In the genomic region with DNA sequence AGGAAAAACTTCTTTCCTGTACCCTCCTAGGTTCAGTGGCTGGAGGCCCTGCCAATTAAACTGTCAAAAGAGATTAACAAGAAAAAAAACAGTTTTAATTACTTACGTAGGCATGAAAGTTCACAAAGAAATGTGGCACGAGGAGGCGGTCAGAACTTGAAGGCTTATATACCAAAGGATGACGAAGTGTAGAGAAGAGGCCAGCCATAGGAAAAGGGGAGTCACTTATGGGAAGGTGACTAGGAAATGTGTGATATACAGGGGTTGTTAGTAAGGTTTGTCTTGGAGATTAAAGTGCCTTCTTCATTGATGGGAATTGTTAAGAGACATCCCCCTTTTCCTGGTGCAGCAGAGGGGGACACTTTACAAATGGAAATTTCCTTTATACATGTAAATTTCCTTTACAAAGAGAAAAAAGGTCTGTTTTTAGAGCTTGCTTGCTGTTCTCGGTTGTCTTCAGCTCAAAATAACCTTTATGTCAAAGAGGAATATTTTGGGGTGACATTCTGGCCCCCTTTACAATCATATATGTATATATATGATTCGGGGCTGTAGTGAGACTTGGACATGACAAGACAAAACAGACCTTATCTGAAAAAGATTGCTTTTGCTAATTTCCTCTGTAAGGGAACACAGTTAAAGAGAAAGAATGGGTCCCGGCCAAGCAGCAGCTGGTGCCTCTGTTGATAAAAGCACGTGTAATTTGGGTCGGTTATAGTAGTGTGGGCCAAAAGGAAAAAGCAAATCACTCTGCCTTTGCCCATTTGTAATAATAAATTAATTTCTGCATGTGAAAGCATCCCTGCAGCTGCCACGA, we compare ENCODE assay signal across 10 cellular contexts. TPM values are rescaled to one million over a fixed set of nuclear protein-coding genes. Genes with fewer than 3 reads are reported as not detected.
DNase-seq lines count a peak whose midpoint lies in the region; ATAC-seq, FAIRE-seq and TF ChIP-seq lines count a peak whose summit lies in the region.
"Had no signal": no experiment of that assay in that cellular context is flagged by ENCODE, and none has a peak within 500 bp of the region (broad histone marks: within the 10 kb centered on the region; RNA-seq: fewer than 3 reads in every experiment).

No MANE protein-coding gene starts in this region.

- H3K9me3 ChIP-seq in endothelial cell of umbilical vein (replicated peaks; ENCODE audit: control insufficient read depth, insufficient read depth, low read length) (no peaks in the 10 kb centered on the region), mucosa of stomach (ENCODE audit: control insufficient read depth, low read length) (no peaks in the 10 kb centered on the region)
- H3K9me3 ChIP-seq: BLaER1 had no signal

- H4K20me1 ChIP-seq in endothelial cell of umbilical vein (replicated peaks; ENCODE audit: control insufficient read depth, extremely low read depth, insufficient read depth, low read length): no peaks in the 10 kb centered on the region
- H4K20me1 ChIP-seq: BLaER1 had no signal

- H3K9ac ChIP-seq in endothelial cell of umbilical vein (replicated peaks; ENCODE audit: extremely low read depth, insufficient read depth, low read length) (peak overlapping the region; percentile 26), mucosa of stomach (ENCODE audit: low read length) (peak overlapping the region; percentile 1)
- H3K9ac ChIP-seq: BLaER1 had no signal

- H3K27ac ChIP-seq in ACC112 (ENCODE audit: low read depth, low read length): no peak overlapping the region
- peak overlapping the region; percentile 1 for H3K27ac ChIP-seq in endothelial cell of umbilical vein (ENCODE audit: insufficient read depth, low read depth, low read length)
- H3K27ac ChIP-seq: BLaER1 had no signal

- CTCF ChIA-PET in endothelial cell of umbilical vein (lab: Charles Lee): interaction anchor here (0.7 to 1.7 kb wide), 8 partner anchors 14 to 412 kb away, joined by 3 to 7 read pairs (median 3); no protein-coding TSS in a partner anchor

- POLR2A ChIA-PET in endothelial cell of umbilical vein (lab: Charles Lee): no interaction called here

- H3K36me3 ChIP-seq in ACC112 (ENCODE audit: insufficient read depth, low read length) (no peaks in the 10 kb centered on the region), endothelial cell of umbilical vein (ENCODE audit: control insufficient read depth in 2 of 2, extremely low read depth in 1 of 2, insufficient read depth in 2 of 2, low read length in 2 of 2) (no peaks in the 10 kb centered on the region), mucosa of stomach (ENCODE audit: control insufficient read depth, insufficient read depth, low read length) (no peaks in the 10 kb centered on the region)

- intact Hi-C loops in endothelial cell of umbilical vein (cut with micrococcal nuclease): no loop called here

- peak; percentile 62 for DNase-seq in NCI-H1694 treated with DMSO at 0.1 percent for 48 hours (lab: John Stamatoyannopoulos, UW)
- DNase-seq in endothelial cell of umbilical vein (ENCODE audit: low read depth, low spot score): peak; percentile 73
- DNase-seq in omental fat pad (ENCODE audit: low spot score): no peak
- no peak for DNase-seq in KBM-7
- DNase-seq: IMR-90 had no signal

- no peaks in the 10 kb centered on the region for H3K79me2 ChIP-seq in ACC112 (ENCODE audit: control insufficient read depth, insufficient read depth, low read length, unreplicated experiment)
- no peaks in the 10 kb centered on the region for H3K79me2 ChIP-seq in endothelial cell of umbilical vein (ENCODE audit: control insufficient read depth, insufficient read depth, low read length)

- TF ChIP-seq POLR2A in endothelial cell of umbilical vein (IDR thresholded peaks at IDR 0.05; ENCODE audit: low read depth, low read length): no peak

- FAIRE-seq in endothelial cell of umbilical vein (lab: Jason Lieb, UNC): peak; percentile 24

- H3K4me3 ChIP-seq in ACC112 (ENCODE audit: low read depth, low read length) (peak overlapping the region; percentile 0; the same call in 1 of the 2 replicates), endothelial cell of umbilical vein (replicated peaks in 1 of 3; ENCODE audit: insufficient read depth in 1 of 3, low read depth in 1 of 3, low read length in 3 of 3) (peak overlapping the region in 1 of 3 experiments; percentile 17), mucosa of stomach (ENCODE audit: low read length) (no peak overlapping the region)
- H3K4me3 ChIP-seq: BLaER1 had no signal

- ATAC-seq in omental fat pad (ENCODE audit: low FRiP score) (no peak), GM19395 (IDR thresholded peaks at IDR 0.05; ENCODE audit: unreplicated experiment) (no peak), HG02588 (IDR thresholded peaks at IDR 0.05; ENCODE audit: unreplicated experiment) (no peak)

- BruUV-seq in endothelial cell of umbilical vein (replicated peaks; lab: Mats Ljungman, UMichigan): no TSS peak

- H3K27me3 ChIP-seq in ACC112 (ENCODE audit: insufficient read depth, low read length) (no peaks in the 10 kb centered on the region), endothelial cell of umbilical vein (ENCODE audit: control insufficient read depth in 2 of 2, insufficient read depth in 2 of 2, low read length in 2 of 2) (no peaks in the 10 kb centered on the region), mucosa of stomach (ENCODE audit: control insufficient read depth, insufficient read depth, low read length) (no peaks in the 10 kb centered on the region)
- H3K27me3 ChIP-seq: BLaER1 had no signal

- H2AFZ ChIP-seq in ACC112 (ENCODE audit: low read length, unreplicated experiment): no peak overlapping the region
- peak overlapping the region; percentile 76 for H2AFZ ChIP-seq in endothelial cell of umbilical vein (ENCODE audit: low read depth, low read length)

- no peaks in the 10 kb centered on the region for H3K9me1 ChIP-seq in endothelial cell of umbilical vein (replicated peaks; ENCODE audit: control insufficient read depth, extremely low read depth, insufficient read depth, low read length)

- in situ Hi-C loops in KBM-7 (cut with MboI; ENCODE audit: low pct_unique_long_range_greater_than_20kb, low sequenced_read_pairs): no loop called here

- dilution Hi-C loops in endothelial cell of umbilical vein (cut with MboI; ENCODE audit: extremely low pct_ligation_motif_present, low sequenced_read_pairs): no loop called here

- no peak for TF ChIP-seq CTCF in endothelial cell of umbilical vein (IDR thresholded peaks at IDR 0.05; ENCODE audit: extremely low read depth in 1 of 2, insufficient read depth in 1 of 2, low read depth in 1 of 2, low read length in 2 of 2)
- TF ChIP-seq CTCF in omental fat pad (IDR thresholded peaks at IDR 0.05): no peak

- peaks cover 18% of the 10 kb centered on the region for H3K4me1 ChIP-seq in ACC112 (ENCODE audit: control insufficient read depth, insufficient read depth, low read length, unreplicated experiment)
- peaks cover 32% of the 10 kb centered on the region for H3K4me1 ChIP-seq in endothelial cell of umbilical vein (ENCODE audit: control insufficient read depth, extremely low read depth, insufficient read depth, low read length)
- H3K4me1 ChIP-seq in mucosa of stomach (ENCODE audit: control insufficient read depth, insufficient read depth, low read length): peaks cover 44% of the 10 kb centered on the region

- H3K4me2 ChIP-seq in endothelial cell of umbilical vein (ENCODE audit: insufficient read depth, low read length): peak overlapping the region; percentile 61
- H3K4me2 ChIP-seq: BLaER1 had no signal

TF ChIP-seq in endothelial cell of umbilical vein, 7 proteins besides CTCF, POLR2A, EP300 and RAD21:
- no peak for TF ChIP-seq EZH2 (IDR thresholded peaks at IDR 0.05; ENCODE audit: borderline replicate concordance, low read depth, low read length, severe bottlenecking)
- no peak for TF ChIP-seq MAX (IDR thresholded peaks at IDR 0.05; ENCODE audit: insufficient read depth, insufficient read length)
- no peak for TF ChIP-seq GATA2 (IDR thresholded peaks at IDR 0.05; ENCODE audit: insufficient read depth, insufficient read length, low read depth, low read length)
- TF ChIP-seq JUN (IDR thresholded peaks at IDR 0.05; ENCODE audit: borderline replicate concordance, insufficient read depth, insufficient read length, low read depth): no peak
- no peak for TF ChIP-seq FOS (IDR thresholded peaks at IDR 0.05; ENCODE audit: borderline replicate concordance, insufficient read depth, low read length)
- TF ChIP-seq MYC (IDR thresholded peaks at IDR 0.05; ENCODE audit: low read depth, low read length): no peak
- TF ChIP-seq POLR2AphosphoS5 (IDR thresholded peaks at IDR 0.05; ENCODE audit: insufficient read depth, low read depth, low read length): no peak
TF ChIP-seq in endothelial cell of umbilical vein: peak in this region for 0.

RNA-seq across cellular contexts. Expression of gene SYNE2, which starts 38.6 kb away (rescaled TPM):
- total RNA-seq in endothelial cell of umbilical vein (42.7 and 53.7 TPM in 2 replicates), omental fat pad (100 to 1,000 TPM; 162 to 274 (median 207) TPM)
- 16.0 and 17.6 TPM in 2 replicates for polyA plus RNA-seq in endothelial cell of umbilical vein
- 17.0 and 17.6 TPM in 2 replicates for polyA plus RNA-seq in endothelial cell of umbilical vein (2011; cell fraction: cytosol; rRNA removed)
- polyA plus RNA-seq in endothelial cell of umbilical vein (2011; cell fraction: nucleus; rRNA removed): 79.1 and 92.8 TPM in 2 replicates
- 13.4 and 14.2 TPM in 2 replicates for polyA plus RNA-seq in endothelial cell of umbilical vein (2012)
- 117 and 118 TPM in 2 replicates for polyA minus RNA-seq in endothelial cell of umbilical vein
- 41.0 TPM for polyA minus RNA-seq in endothelial cell of umbilical vein (2011; cell fraction: cytosol; rRNA and poly(A)+ RNA removed)
- 256 and 331 TPM in 2 replicates for polyA minus RNA-seq in endothelial cell of umbilical vein (2011; cell fraction: nucleus; rRNA and poly(A)+ RNA removed)

Comparison
In these comparisons a context has a peak if more than half of its experiments do, and no peak if none do; other contexts are left out.
1. DNase-seq: peak in NCI-H1694 treated with DMSO at 0.1 percent for 48 hours (single experiment) and endothelial cell of umbilical vein (single experiment); none in omental fat pad (single experiment) and KBM-7 (single experiment).